Comparison of ENCODE assay signal across 8 cellular contexts in genomic region chr19:34404109-34404909, GRCh38. TPM values are rescaled to one million over a fixed set of nuclear protein-coding genes. Genes with fewer than 3 reads are reported as not detected.
DNase-seq lines count a peak whose midpoint lies in the region; ATAC-seq and TF ChIP-seq lines count a peak whose summit lies in the region.

PDCD2L (plus strand) TSS chr19:34404399; CDS start chr19:34404431, 32 bp downstream.

- peak within 1 kb of the TSS; percentile 100 for H3K4me3 ChIP-seq in GM12865 (ENCODE audit: low read depth, low read length)
- H3K4me3 ChIP-seq in heart right ventricle, result peak within 1 kb of the TSS; percentile 75 to 96 (median 89)
- H3K4me3 ChIP-seq in upper lobe of right lung, result peak within 1 kb of the TSS; percentile 86

- ATAC-seq in HG02798 (IDR thresholded peaks at IDR 0.05; ENCODE audit: poor library complexity, unreplicated experiment) (peak; percentile 87), heart right ventricle (peak; percentile 85 to 96 (median 94)), upper lobe of right lung (peak; percentile 96)
- ATAC-seq in activated naive CD8-positive, alpha-beta T cell treated with anti-CD3 and anti-CD28 coated beads, Interleukin-2, amount 50 U/mL, for 24 hours, result peak; percentile 92

- H3K27ac ChIP-seq in heart right ventricle (peak within 1 kb of the TSS in 9 of 10 donors; percentile 37 to 78 (median 51)), upper lobe of right lung (peak within 1 kb of the TSS; percentile 80)

- no peaks in the 10 kb centered on the region for H3K9me3 Mint-ChIP-seq in activated naive CD8-positive, alpha-beta T cell treated with anti-CD3 and anti-CD28 coated beads, Interleukin-2, amount 50 U/mL, for 24 hours

- peak within 1 kb of the TSS; percentile 84 for H3K4me3 Mint-ChIP-seq in activated naive CD8-positive, alpha-beta T cell treated with anti-CD3 and anti-CD28 coated beads, Interleukin-2, amount 50 U/mL, for 24 hours

- peak; percentile 95 for DNase-seq in GM12865 (ENCODE audit: low read depth)
- DNase-seq in NCI-H1436 (lab: John Stamatoyannopoulos, UW), result peak; percentile 92
- peak; percentile 96 for DNase-seq in SW480 (ENCODE audit: low spot score)
- DNase-seq in activated naive CD8-positive, alpha-beta T cell treated with anti-CD3 and anti-CD28 coated beads, Interleukin-2, amount 50 U/mL, for 24 hours, result peak; percentile 96
- DNase-seq in heart right ventricle, result peak; percentile 93 to 94
- peak; percentile 97 for DNase-seq in posterior vena cava (ENCODE audit: low spot score)
- DNase-seq in upper lobe of right lung, result peak; percentile 97

- H3K36me3 ChIP-seq in heart right ventricle (peaks cover 0 to 39% (median 16%) of the 10 kb centered on the region in 9 donors), upper lobe of right lung (peaks cover 28% of the 10 kb centered on the region)

- 0 to 1% methylated on average over 69 of the region's 69 CpGs for WGBS in heart right ventricle, 2 donors

- intact Hi-C loops in heart right ventricle (cut with DNase I), result no loop called here
- intact Hi-C loops in posterior vena cava (cut with DNase I), result no loop called here
- intact Hi-C loops in upper lobe of right lung (cut with DNase I), result no loop called here

- peaks cover 30% of the 10 kb centered on the region for H3K4me1 Mint-ChIP-seq in activated naive CD8-positive, alpha-beta T cell treated with anti-CD3 and anti-CD28 coated beads, Interleukin-2, amount 50 U/mL, for 24 hours

- H3K4me1 ChIP-seq in heart right ventricle (peaks cover 0 to 14% (median 7%) of the 10 kb centered on the region in 9 donors), upper lobe of right lung (peaks cover 4% of the 10 kb centered on the region)

- peak within 1 kb of the TSS; percentile 77 for H3K27ac Mint-ChIP-seq in activated naive CD8-positive, alpha-beta T cell treated with anti-CD3 and anti-CD28 coated beads, Interleukin-2, amount 50 U/mL, for 24 hours

- H3K27me3 ChIP-seq in heart right ventricle (no peaks in the 10 kb centered on the region), upper lobe of right lung (no peaks in the 10 kb centered on the region)

- H3K9me3 ChIP-seq in heart right ventricle (no peaks in the 10 kb centered on the region), upper lobe of right lung (no peaks in the 10 kb centered on the region)

- TF ChIP-seq CTCF in GM12865 (IDR thresholded peaks at IDR 0.05; ENCODE audit: insufficient read depth, low read depth, low read length, missing control alignments), result no peak
- peak in 1 of 9 donors; percentile 3 for TF ChIP-seq CTCF in heart right ventricle (IDR thresholded peaks at IDR 0.05)
- TF ChIP-seq CTCF in upper lobe of right lung (IDR thresholded peaks at IDR 0.05), result no peak

- H3K27me3 Mint-ChIP-seq in activated naive CD8-positive, alpha-beta T cell treated with anti-CD3 and anti-CD28 coated beads, Interleukin-2, amount 50 U/mL, for 24 hours, result no peaks in the 10 kb centered on the region

- H3K36me3 Mint-ChIP-seq in activated naive CD8-positive, alpha-beta T cell treated with anti-CD3 and anti-CD28 coated beads, Interleukin-2, amount 50 U/mL, for 24 hours (ENCODE audit: low read depth), result peaks cover 37% of the 10 kb centered on the region

RNA-seq across cellular contexts. Expression of gene PDCD2L, which starts in this region (rescaled TPM):
- total RNA-seq in heart right ventricle (10 to 100 TPM in 2 of 10 donors, 1 to 10 TPM in 8; 7.1 to 12.2 (median 9.3) TPM), posterior vena cava (1 to 10 TPM; 4.6 to 6.5 TPM), upper lobe of right lung (7.4 TPM)
- 10 to 100 TPM in 1 of 2 donors, 1 to 10 TPM in 1; 7.1 to 15.3 TPM for polyA plus RNA-seq in heart right ventricle

Comparison
In these comparisons a context has a peak if more than half of its experiments do, and no peak if none do; other contexts are left out.
1. Peak in every context shown above with its lines: DNase-seq, ATAC-seq, H3K4me3 ChIP-seq and H3K27ac ChIP-seq.